Comparison of ENCODE assay signal across 19 cellular contexts in genomic region chr13:37735293-37735692, GRCh38.
DNase-seq lines count a peak whose midpoint lies in the region; ATAC-seq and TF ChIP-seq lines count a peak whose summit lies in the region.
"Had no signal": no experiment of that assay in that cellular context is flagged by ENCODE, and none has a peak within 500 bp of the region (broad histone marks: within the 10 kb centered on the region; RNA-seq: fewer than 3 reads in every experiment).

No MANE protein-coding gene starts in this region.

- H3K4me1 Mint-ChIP-seq in brain = peaks cover 57% of the 10 kb centered on the region
- H3K4me1 Mint-ChIP-seq in activated T-cell treated with anti-CD3 and anti-CD28 coated beads, Interleukin-2, amount 50 U/mL, for 4 hours (ENCODE audit: low read depth) = no peaks in the 10 kb centered on the region
- H3K4me1 Mint-ChIP-seq: B cell; CD4-positive, CD25-positive, alpha-beta regulatory T cell had no signal

- H3K27me3 Mint-ChIP-seq in brain = no peaks in the 10 kb centered on the region
- no peaks in the 10 kb centered on the region for H3K27me3 Mint-ChIP-seq in activated T-cell treated with anti-CD3 and anti-CD28 coated beads, Interleukin-2, amount 50 U/mL, for 4 hours (ENCODE audit: low read depth)
- H3K27me3 Mint-ChIP-seq: B cell; CD4-positive, CD25-positive, alpha-beta regulatory T cell had no signal

- in situ Hi-C loops in GM23248 (cut with MboI) = no loop called here

- H3K79me2 ChIP-seq in GM23248 (ENCODE audit: insufficient read depth) (no peaks in the 10 kb centered on the region), neural cell (replicated peaks; ENCODE audit: insufficient read depth, low read length) (no peaks in the 10 kb centered on the region), osteoblast (ENCODE audit: insufficient read depth, low read length) (peaks cover 30% of the 10 kb centered on the region)

- DNase-seq in GM23248 (no peak), osteoblast (ENCODE audit: insufficient read length, low spot score, missing footprints) (no peak), HK-2 (ENCODE audit: unreplicated experiment) (no peak), glomerular visceral epithelial cell (ENCODE audit: extremely low spot score) (no peak)
- DNase-seq in activated T-cell treated with anti-CD3 and anti-CD28 coated beads, Interleukin-2, amount 50 U/mL, for 4 hours = no peak
- DNase-seq: Caco-2; CD4-positive, CD25-positive, alpha-beta regulatory T cell; CD8-positive, alpha-beta T cell; DMS153; DND-41; GOT3; HFFc6 had no signal

- no peak for ATAC-seq in activated T-cell treated with anti-CD3 and anti-CD28 coated beads, Interleukin-2, amount 50 U/mL, for 4 hours
- ATAC-seq: CD8-positive, alpha-beta T cell had no signal

- H3K36me3 Mint-ChIP-seq in brain = no peaks in the 10 kb centered on the region
- H3K36me3 Mint-ChIP-seq in activated T-cell treated with anti-CD3 and anti-CD28 coated beads, Interleukin-2, amount 50 U/mL, for 4 hours (ENCODE audit: insufficient read depth) = no peaks in the 10 kb centered on the region
- H3K36me3 Mint-ChIP-seq: CD4-positive, CD25-positive, alpha-beta regulatory T cell; CD8-positive, alpha-beta T cell had no signal

- WGBS in GM23248 (ENCODE audit: low coverage in 1 of 2, low lambda C conversion rate in 2 of 2, missing lambda C conversion rate in 2 of 2), 2 experiments = 62 to 69% methylated on average over 4 of the region's 4 CpGs

- H3K4me1 ChIP-seq in GM23248 (ENCODE audit: insufficient read depth) (no peaks in the 10 kb centered on the region; the same call in 1 of the 2 replicates), osteoblast (ENCODE audit: insufficient read depth, low read length) (no peaks in the 10 kb centered on the region)
- H3K4me1 ChIP-seq: BLaER1, Caco-2, HAP-1 had no signal

- H4K20me1 ChIP-seq in GM23248 (ENCODE audit: insufficient read depth) = no peaks in the 10 kb centered on the region
- no peaks in the 10 kb centered on the region for H4K20me1 ChIP-seq in neural cell (ENCODE audit: insufficient read depth)
- no peaks in the 10 kb centered on the region for H4K20me1 ChIP-seq in osteoblast (ENCODE audit: insufficient read depth, low read length)
- H4K20me1 ChIP-seq: BLaER1 had no signal

- H3K27ac ChIP-seq in GM23248 (no peak overlapping the region), neural cell (ENCODE audit: low read length) (peak overlapping the region; percentile 59), osteoblast (ENCODE audit: low read depth, low read length) (no peak overlapping the region)
- H3K27ac ChIP-seq: 22Rv1, BLaER1, C4-2B had no signal

- H3K9me3 ChIP-seq in GM23248 (ENCODE audit: low read depth) = no peaks in the 10 kb centered on the region
- H3K9me3 ChIP-seq in neural cell (ENCODE audit: low read length) = no peaks in the 10 kb centered on the region
- no peaks in the 10 kb centered on the region for H3K9me3 ChIP-seq in osteoblast (ENCODE audit: low read depth, low read length)
- H3K9me3 ChIP-seq: BLaER1, Caco-2, HAP-1 had no signal

- H3F3A ChIP-seq in GM23248 (ENCODE audit: insufficient read depth) = no peaks in the 10 kb centered on the region
- peaks cover 10% of the 10 kb centered on the region for H3F3A ChIP-seq in neural cell (ENCODE audit: insufficient read depth, low read length, poor library complexity, severe bottlenecking)

- no peak overlapping the region for H3K4me2 ChIP-seq in GM23248 (ENCODE audit: unreplicated experiment)
- H3K4me2 ChIP-seq in neural cell (ENCODE audit: low read length) = peak overlapping the region; percentile 11
- H3K4me2 ChIP-seq in osteoblast (ENCODE audit: insufficient read depth, low read length) = peak overlapping the region; percentile 16
- H3K4me2 ChIP-seq: BLaER1 had no signal

- peak overlapping the region; percentile 41 for H2AFZ ChIP-seq in GM23248
- no peak overlapping the region for H2AFZ ChIP-seq in neural cell (ENCODE audit: low read depth, low read length)
- H2AFZ ChIP-seq in osteoblast (ENCODE audit: low read length) = no peak overlapping the region

- TF ChIP-seq CTCF in brain (conservative IDR thresholded peaks at IDR 0.05) (no peak), neural cell (IDR thresholded peaks at IDR 0.05; ENCODE audit: poor library complexity, severe bottlenecking) (no peak), osteoblast (IDR thresholded peaks at IDR 0.05; ENCODE audit: extremely low read depth, low read depth, low read length) (no peak)

- peak overlapping the region in 1 of 5 experiments; percentile 54 for H3K4me3 Mint-ChIP-seq in brain
- H3K4me3 Mint-ChIP-seq in activated T-cell treated with anti-CD3 and anti-CD28 coated beads, Interleukin-2, amount 50 U/mL, for 4 hours = no peak overlapping the region
- H3K4me3 Mint-ChIP-seq: B cell; CD4-positive, CD25-positive, alpha-beta regulatory T cell; CD8-positive, alpha-beta T cell; HFFc6 had no signal

- TF ChIP-seq RAD21 in neural cell (conservative IDR thresholded peaks at IDR 0.05) = no peak

- H3K9me2 ChIP-seq in GM23248 (ENCODE audit: insufficient read depth) (no peaks in the 10 kb centered on the region), neural cell (ENCODE audit: insufficient read depth, low read length) (no peaks in the 10 kb centered on the region)

- H3K36me3 ChIP-seq in GM23248 (ENCODE audit: low read depth) (no peaks in the 10 kb centered on the region), neural cell (ENCODE audit: insufficient read depth, low read length) (no peaks in the 10 kb centered on the region), osteoblast (ENCODE audit: insufficient read depth, low read length) (no peaks in the 10 kb centered on the region)
- H3K36me3 ChIP-seq: BLaER1, HAP-1 had no signal

- no peak overlapping the region for H3K9ac ChIP-seq in GM23248
- no peak overlapping the region for H3K9ac ChIP-seq in neural cell (ENCODE audit: low read length)
- H3K9ac ChIP-seq: BLaER1 had no signal

- H3K27ac Mint-ChIP-seq in brain = peak overlapping the region in 3 of 5 experiments; percentile 10 to 24 (median 21)
- H3K27ac Mint-ChIP-seq: B cell; CD4-positive, CD25-positive, alpha-beta regulatory T cell; CD8-positive, alpha-beta T cell had no signal

- H3K27me3 ChIP-seq in GM23248 (replicated peaks; ENCODE audit: insufficient read depth) (no peaks in the 10 kb centered on the region), neural cell (ENCODE audit: insufficient read depth, low read depth, low read length) (no peaks in the 10 kb centered on the region), osteoblast (ENCODE audit: insufficient read depth, low read length) (no peaks in the 10 kb centered on the region)
- H3K27me3 ChIP-seq: BLaER1 had no signal

- TF ChIP-seq EP300 in neural cell (conservative IDR thresholded peaks at IDR 0.05; ENCODE audit: poor library complexity, severe bottlenecking) = peak; percentile 71

- H3K4me3 ChIP-seq in GM23248 (no peak overlapping the region), neural cell (ENCODE audit: low read length) (no peak overlapping the region), osteoblast (ENCODE audit: insufficient read depth, low read length) (no peak overlapping the region)
- H3K4me3 ChIP-seq: BLaER1, HAP-1 had no signal

- H3K9me3 Mint-ChIP-seq in brain = peaks cover 0 to 2% (median 0%) of the 10 kb centered on the region in 5 experiments
- peaks cover 3% of the 10 kb centered on the region for H3K9me3 Mint-ChIP-seq in activated T-cell treated with anti-CD3 and anti-CD28 coated beads, Interleukin-2, amount 50 U/mL, for 4 hours
- H3K9me3 Mint-ChIP-seq: HFFc6 had no signal

TF ChIP-seq in neural cell, 6 proteins besides CTCF, POLR2A, EP300 and RAD21:
- peak; percentile 69 for TF ChIP-seq POLR2AphosphoS5 (IDR thresholded peaks at IDR 0.05)
- no peak for TF ChIP-seq TAF1 (IDR thresholded peaks at IDR 0.05; ENCODE audit: low read depth)
